39 cellular contexts compared by ENCODE assay signal in the genomic region with DNA sequence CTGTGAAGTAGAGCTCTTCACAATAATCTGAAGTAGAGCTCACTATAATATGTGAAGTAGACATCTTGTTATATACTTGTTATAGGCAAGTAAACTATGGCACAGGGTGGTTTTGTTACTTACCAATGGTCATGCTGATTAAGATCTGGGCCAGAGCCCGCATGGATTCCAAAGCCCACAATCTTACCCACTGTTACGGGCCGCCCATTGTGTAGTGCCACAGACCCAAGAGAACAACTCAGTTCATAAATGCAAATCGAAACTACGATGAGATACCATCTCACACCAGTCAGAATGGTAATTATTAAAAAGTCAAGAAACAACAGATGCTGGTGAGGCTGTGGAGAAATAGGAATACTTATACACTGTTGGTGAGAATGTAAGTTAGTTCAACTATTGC. TPM values are rescaled to one million over a fixed set of nuclear protein-coding genes. Genes with fewer than 3 reads are reported as not detected.
"Had no signal": no experiment of that assay in that cellular context is flagged by ENCODE, and none has a peak within 500 bp of the region (broad histone marks: within the 10 kb centered on the region; RNA-seq: fewer than 3 reads in every experiment).

No MANE protein-coding gene starts in this region.

- H3K27me3 Mint-ChIP-seq: activated naive CD4-positive, alpha-beta T cell treated with anti-CD3 and anti-CD28 coated beads, Interleukin-2, amount 10 ng/mL, durations not matched to agents 7 days and 5 days; activated naive CD4-positive, alpha-beta T cell treated with anti-CD3 and anti-CD28 coated beads, Interleukin-2, amount 50 U/mL, for 24 hours; activated naive CD8-positive, alpha-beta T cell; activated naive CD8-positive, alpha-beta T cell treated with anti-CD3 and anti-CD28 coated beads for 36 hours; activated naive CD8-positive, alpha-beta T cell treated with anti-CD3 and anti-CD28 coated beads, Interleukin-2, amount 10 ng/mL, durations not matched to agents 7 days and 5 days; activated naive CD8-positive, alpha-beta T cell treated with anti-CD3 and anti-CD28 coated beads, Interleukin-2, amount 50 U/mL, for 24 hours; activated T-helper 17 cell treated with anti-CD3 and anti-CD28 coated beads, Interleukin-2, amount 50 U/mL, for 72 hours; brain had no signal

- H3K36me3 Mint-ChIP-seq: activated naive CD4-positive, alpha-beta T cell treated with anti-CD3 and anti-CD28 coated beads, Interleukin-2, amount 10 ng/mL, durations not matched to agents 7 days and 5 days; activated naive CD4-positive, alpha-beta T cell treated with anti-CD3 and anti-CD28 coated beads, Interleukin-2, amount 50 U/mL, for 72 hours; activated naive CD8-positive, alpha-beta T cell; activated naive CD8-positive, alpha-beta T cell treated with anti-CD3 and anti-CD28 coated beads, Interleukin-2, amount 10 ng/mL, durations not matched to agents 7 days and 5 days; brain had no signal

- H3K27ac ChIP-seq: adrenal gland, ascending aorta, body of pancreas, brain microvascular endothelial cell, breast epithelium, cardiac muscle cell had no signal

- H3K9me3 ChIP-seq: adrenal gland, ascending aorta, body of pancreas had no signal

- H3K36me3 ChIP-seq: adrenal gland, ascending aorta, brain microvascular endothelial cell, breast epithelium, cardiac muscle cell had no signal

- H3K4me1 ChIP-seq: adrenal gland, ascending aorta, body of pancreas, breast epithelium had no signal

- H3K4me3 ChIP-seq: adrenal gland, ascending aorta, body of pancreas, breast epithelium, cardiac muscle cell had no signal

- ATAC-seq: activated naive CD4-positive, alpha-beta T cell treated with anti-CD3 and anti-CD28 coated beads, Interleukin-2, amount 50 U/mL, for 72 hours; activated naive CD8-positive, alpha-beta T cell treated with anti-CD3 and anti-CD28 coated beads, Interleukin-2, amount 50 U/mL, for 24 hours; activated T-cell treated with anti-CD3 and anti-CD28 coated beads, Interleukin-2, amount 50 U/mL, for 4 hours; activated T-cell treated with anti-CD3 and anti-CD28 coated beads, Interleukin-2, amount 50 U/mL, for 72 hours; activated T-helper 17 cell treated with anti-CD3 and anti-CD28 coated beads, Interleukin-2, amount 50 U/mL, for 72 hours; body of pancreas had no signal

- H3K4me1 Mint-ChIP-seq: activated naive CD4-positive, alpha-beta T cell treated with anti-CD3 and anti-CD28 coated beads, Interleukin-2, amount 10 ng/mL, durations not matched to agents 7 days and 5 days; activated naive CD4-positive, alpha-beta T cell treated with anti-CD3 and anti-CD28 coated beads, Interleukin-2, amount 50 U/mL, for 24 hours; activated naive CD8-positive, alpha-beta T cell treated with anti-CD3 and anti-CD28 coated beads for 36 hours; activated naive CD8-positive, alpha-beta T cell treated with anti-CD3 and anti-CD28 coated beads, Interleukin-2, amount 10 ng/mL, durations not matched to agents 7 days and 5 days; activated naive CD8-positive, alpha-beta T cell treated with anti-CD3 and anti-CD28 coated beads, Interleukin-2, amount 50 U/mL, for 24 hours; activated T-helper 17 cell treated with anti-CD3 and anti-CD28 coated beads, Interleukin-2, amount 50 U/mL, for 72 hours; brain; central memory CD8-positive, alpha-beta T cell had no signal

- H3K9me3 Mint-ChIP-seq: activated naive CD4-positive, alpha-beta T cell treated with anti-CD3 and anti-CD28 coated beads for 36 hours; activated naive CD4-positive, alpha-beta T cell treated with anti-CD3 and anti-CD28 coated beads, Interleukin-2, amount 10 ng/mL, durations not matched to agents 7 days and 5 days; activated naive CD4-positive, alpha-beta T cell treated with anti-CD3 and anti-CD28 coated beads, Interleukin-2, amount 50 U/mL, for 24 hours; activated naive CD4-positive, alpha-beta T cell treated with anti-CD3 and anti-CD28 coated beads, Interleukin-2, amount 50 U/mL, for 72 hours; activated naive CD8-positive, alpha-beta T cell treated with anti-CD3 and anti-CD28 coated beads for 36 hours; activated naive CD8-positive, alpha-beta T cell treated with anti-CD3 and anti-CD28 coated beads, Interleukin-2, amount 10 ng/mL, durations not matched to agents 7 days and 5 days; activated naive CD8-positive, alpha-beta T cell treated with anti-CD3 and anti-CD28 coated beads, Interleukin-2, amount 50 U/mL, for 24 hours; activated T-cell treated with anti-CD3 and anti-CD28 coated beads, Interleukin-2, amount 50 U/mL, for 24 hours; activated T-cell treated with anti-CD3 and anti-CD28 coated beads, Interleukin-2, amount 50 U/mL, for 4 hours; activated T-helper 1 cell treated with anti-CD3 and anti-CD28 coated beads, Interleukin-12 subunit alpha, Interleukin-12 subunit beta, Interleukin-2, Interleukin-4 antibody, amounts not matched to agents 30 ng/mL and 10 ng/mL and 1 ng/mL, durations not matched to agents 14 hours and 24 hours and 36 hours; activated T-helper 17 cell treated with anti-CD3 and anti-CD28 coated beads, Interleukin-2, amount 50 U/mL, for 72 hours; activated T-helper 2 cell treated with anti-CD3 and anti-CD28 coated beads, Interferon-gamma antibody, Interleukin-2, Interleukin-4, amounts not matched to agents 10 μg/mL and 5 μg/mL and 100 μg/mL, durations not matched to agents 14 hours and 24 hours and 36 hours; central memory CD8-positive, alpha-beta T cell had no signal

- H3K4me3 Mint-ChIP-seq: activated naive CD4-positive, alpha-beta T cell treated with anti-CD3 and anti-CD28 coated beads for 36 hours; activated naive CD4-positive, alpha-beta T cell treated with anti-CD3 and anti-CD28 coated beads, Interleukin-2, amount 10 ng/mL, durations not matched to agents 7 days and 5 days; activated naive CD4-positive, alpha-beta T cell treated with anti-CD3 and anti-CD28 coated beads, Interleukin-2, amount 50 U/mL, for 24 hours; activated naive CD8-positive, alpha-beta T cell; activated naive CD8-positive, alpha-beta T cell treated with anti-CD3 and anti-CD28 coated beads for 36 hours; activated naive CD8-positive, alpha-beta T cell treated with anti-CD3 and anti-CD28 coated beads, Interleukin-2, amount 10 ng/mL, durations not matched to agents 7 days and 5 days; activated naive CD8-positive, alpha-beta T cell treated with anti-CD3 and anti-CD28 coated beads, Interleukin-2, amount 50 U/mL, for 24 hours; activated T-cell treated with anti-CD3 and anti-CD28 coated beads, Interleukin-2, amount 50 U/mL, for 24 hours; activated T-cell treated with anti-CD3 and anti-CD28 coated beads, Interleukin-2, amount 50 U/mL, for 4 hours; activated T-cell treated with anti-CD3 and anti-CD28 coated beads, Interleukin-2, amount 50 U/mL, for 72 hours; activated T-helper 1 cell treated with anti-CD3 and anti-CD28 coated beads, Interleukin-12 subunit alpha, Interleukin-12 subunit beta, Interleukin-2, Interleukin-4 antibody, amounts not matched to agents 30 ng/mL and 10 ng/mL and 1 ng/mL, durations not matched to agents 14 hours and 24 hours and 36 hours; activated T-helper 17 cell treated with anti-CD3 and anti-CD28 coated beads, Interleukin-2, amount 50 U/mL, for 72 hours; brain; central memory CD8-positive, alpha-beta T cell had no signal

- H3K27ac Mint-ChIP-seq: activated naive CD4-positive, alpha-beta T cell treated with anti-CD3 and anti-CD28 coated beads for 36 hours; activated naive CD4-positive, alpha-beta T cell treated with anti-CD3 and anti-CD28 coated beads, Interleukin-2, amount 10 ng/mL, durations not matched to agents 7 days and 5 days; activated naive CD4-positive, alpha-beta T cell treated with anti-CD3 and anti-CD28 coated beads, Interleukin-2, amount 50 U/mL, for 24 hours; activated naive CD4-positive, alpha-beta T cell treated with anti-CD3 and anti-CD28 coated beads, Interleukin-2, amount 50 U/mL, for 72 hours; activated naive CD8-positive, alpha-beta T cell; activated naive CD8-positive, alpha-beta T cell treated with anti-CD3 and anti-CD28 coated beads for 36 hours; activated naive CD8-positive, alpha-beta T cell treated with anti-CD3 and anti-CD28 coated beads, Interleukin-2, amount 10 ng/mL, durations not matched to agents 7 days and 5 days; activated naive CD8-positive, alpha-beta T cell treated with anti-CD3 and anti-CD28 coated beads, Interleukin-2, amount 50 U/mL, for 24 hours; activated T-cell treated with anti-CD3 and anti-CD28 coated beads, Interleukin-2, amount 50 U/mL, for 24 hours; activated T-cell treated with anti-CD3 and anti-CD28 coated beads, Interleukin-2, amount 50 U/mL, for 72 hours; activated T-helper 1 cell treated with anti-CD3 and anti-CD28 coated beads, Interleukin-12 subunit alpha, Interleukin-12 subunit beta, Interleukin-2, Interleukin-4 antibody, amounts not matched to agents 30 ng/mL and 10 ng/mL and 1 ng/mL, durations not matched to agents 14 hours and 24 hours and 36 hours; activated T-helper 17 cell treated with anti-CD3 and anti-CD28 coated beads, Interleukin-2, amount 50 U/mL, for 72 hours; activated T-helper 2 cell treated with anti-CD3 and anti-CD28 coated beads, Interferon-gamma antibody, Interleukin-2, Interleukin-4, amounts not matched to agents 10 μg/mL and 5 μg/mL and 100 μg/mL, durations not matched to agents 14 hours and 24 hours and 36 hours; brain had no signal

- DNase-seq: activated effector memory CD4-positive, alpha-beta T cell treated with anti-CD3 and anti-CD28 coated beads, Interleukin-2, amount 50 U/mL, for 16 hours; activated effector memory CD4-positive, alpha-beta T cell treated with Interleukin-2 at 50 U/mL for 16 hours; activated gamma-delta T cell; activated gamma-delta T cell treated with Interleukin-2 at 50 U/mL for 16 hours; activated naive CD4-positive, alpha-beta T cell; activated naive CD4-positive, alpha-beta T cell treated with anti-CD3 and anti-CD28 coated beads for 36 hours; activated naive CD4-positive, alpha-beta T cell treated with anti-CD3 and anti-CD28 coated beads, Interleukin-2, amount 10 ng/mL, durations not matched to agents 7 days and 5 days; activated naive CD4-positive, alpha-beta T cell treated with anti-CD3 and anti-CD28 coated beads, Interleukin-2, amount 50 U/mL, for 16 hours; activated naive CD4-positive, alpha-beta T cell treated with Interleukin-2 at 50 U/mL for 16 hours; activated naive CD8-positive, alpha-beta T cell treated with anti-CD3 and anti-CD28 coated beads for 36 hours; activated naive CD8-positive, alpha-beta T cell treated with anti-CD3 and anti-CD28 coated beads, Interleukin-2, amount 10 ng/mL, durations not matched to agents 7 days and 5 days; activated naive CD8-positive, alpha-beta T cell treated with anti-CD3 and anti-CD28 coated beads, Interleukin-2, amount 50 U/mL, for 24 hours; activated T-cell treated with anti-CD3 and anti-CD28 coated beads, Interleukin-2, amount 50 U/mL, for 1 hour; activated T-cell treated with anti-CD3 and anti-CD28 coated beads, Interleukin-2, amount 50 U/mL, for 24 hours; activated T-cell treated with anti-CD3 and anti-CD28 coated beads, Interleukin-2, amount 50 U/mL, for 4 hours; activated T-cell treated with anti-CD3 and anti-CD28 coated beads, Interleukin-2, amount 50 U/mL, for 48 hours; activated T-cell treated with anti-CD3 and anti-CD28 coated beads, Interleukin-2, amount 50 U/mL, for 72 hours; adrenal gland; amniotic stem cell; amygdala; anterior cingulate cortex; aorta; body of pancreas; brain microvascular endothelial cell; caudate nucleus; central memory CD4-positive, alpha-beta T cell; cerebellar nuclear complex had no signal

- H3K27me3 ChIP-seq: adrenal gland, ascending aorta, body of pancreas, brain microvascular endothelial cell, cardiac muscle cell had no signal

RNA-seq across cellular contexts. Expression of a gene that starts 46.9 kb away (rescaled TPM):
- polyA plus RNA-seq: adipose tissue, adrenal gland, aorta, cardiac muscle cell had no signal

RNA-seq across cellular contexts. Expression of a gene that starts 51.5 kb away (rescaled TPM):
- polyA plus RNA-seq: cardiac muscle cell had no signal
